Comparison of ENCODE assay signal across 8 cellular contexts in genomic region chr1:161258439-161259386, GRCh38. TPM values are rescaled to one million over a fixed set of nuclear protein-coding genes. Genes with fewer than 3 reads are reported as not detected.
DNase-seq lines count a peak whose midpoint lies in the region; ATAC-seq and TF ChIP-seq lines count a peak whose summit lies in the region.

Gene PCP4L1 (plus strand): TSS chr1:161258745. CDS start chr1:161258975, 230 bp downstream.

- H4K20me1 ChIP-seq in PC-9 (ENCODE audit: insufficient read depth), result no peaks in the 10 kb centered on the region

- no peaks in the 10 kb centered on the region for H3K9me2 ChIP-seq in PC-9 (ENCODE audit: insufficient read depth)

- ATAC-seq in GM21786 (IDR thresholded peaks at IDR 0.05; ENCODE audit: unreplicated experiment), result peak; percentile 62
- ATAC-seq in GM18873 (IDR thresholded peaks at IDR 0.05; ENCODE audit: low FRiP score, unreplicated experiment), result no peak

- DNase-seq in Ammon's horn (ENCODE audit: low spot score), result peak; percentile 82
- peak in 1 of 2 experiments; percentile 16 for DNase-seq in PC-9
- DNase-seq in ascending aorta (ENCODE audit: low spot score in 2 of 2), result no peak
- peak; percentile 53 for DNase-seq in hepatic stellate cell (ENCODE audit: low spot score)
- peak; percentile 77 for DNase-seq in prostate gland (ENCODE audit: low spot score)
- DNase-seq in H4 (ENCODE audit: low spot score), result no peak

- BruUV-seq in PC-9 (replicated peaks; lab: Mats Ljungman, UMichigan), result no TSS peak

- WGBS in prostate gland, result 1% methylated on average over 47 of the region's 62 CpGs

- no peaks in the 10 kb centered on the region for H3K9me3 ChIP-seq in PC-9 (ENCODE audit: insufficient read depth, low read depth)
- peaks cover 0 to 5% of the 10 kb centered on the region in 2 donors for H3K9me3 ChIP-seq in ascending aorta
- no peaks in the 10 kb centered on the region for H3K9me3 ChIP-seq in prostate gland

- no peak within 1 kb of the TSS; the same call in 1 of the 2 replicates for H2AFZ ChIP-seq in PC-9

- intact Hi-C loops in PC-9 (cut with micrococcal nuclease; ENCODE audit: unreplicated experiment), result no loop called here
- intact Hi-C loops in ascending aorta (cut with DNase I), result no loop called here
- intact Hi-C loops in prostate gland (cut with DNase I), result no loop called here

- peaks cover 29% of the 10 kb centered on the region for H3K4me1 ChIP-seq in PC-9 (replicated peaks; ENCODE audit: insufficient read depth)
- peaks cover 0 to 5% of the 10 kb centered on the region in 2 donors for H3K4me1 ChIP-seq in ascending aorta
- H3K4me1 ChIP-seq in prostate gland (replicated peaks), result no peaks in the 10 kb centered on the region

- TF ChIP-seq CTCF in PC-9 (conservative IDR thresholded peaks at IDR 0.05) (no peak), ascending aorta (IDR thresholded peaks at IDR 0.05) (no peak), prostate gland (IDR thresholded peaks at IDR 0.05) (no peak)

- H3K27me3 ChIP-seq in PC-9 (ENCODE audit: insufficient read depth, low read depth), result peaks cover 19% of the 10 kb centered on the region
- H3K27me3 ChIP-seq in ascending aorta, result no peaks in the 10 kb centered on the region
- H3K27me3 ChIP-seq in prostate gland (replicated peaks; ENCODE audit: insufficient read depth), result no peaks in the 10 kb centered on the region

- H3K36me3 ChIP-seq in PC-9 (ENCODE audit: low read depth), result no peaks in the 10 kb centered on the region
- no peaks in the 10 kb centered on the region for H3K36me3 ChIP-seq in ascending aorta
- H3K36me3 ChIP-seq in prostate gland, result no peaks in the 10 kb centered on the region

- POLR2A ChIA-PET in PC-9 (lab: Charles Lee; ENCODE audit: unreplicated experiment), result no interaction called here

- peak; percentile 67 for TF ChIP-seq POLR2A in prostate gland (IDR thresholded peaks at IDR 0.05)

- H3K27ac ChIP-seq in PC-9 (no peak within 1 kb of the TSS), ascending aorta (no peak within 1 kb of the TSS), prostate gland (no peak within 1 kb of the TSS)

- peak within 1 kb of the TSS; percentile 83 for H3K4me2 ChIP-seq in PC-9

- peaks cover 23% of the 10 kb centered on the region; the same call in 1 of the 2 replicates for H3F3A ChIP-seq in PC-9 (ENCODE audit: insufficient read depth, low read depth)

- H3K4me3 ChIP-seq in PC-9 (peak within 1 kb of the TSS; percentile 51), ascending aorta (peak within 1 kb of the TSS; percentile 45 to 51), prostate gland (peak within 1 kb of the TSS; percentile 26 to 35)

- CTCF ChIA-PET in PC-9 (lab: Charles Lee), result no interaction called here

- no peaks in the 10 kb centered on the region for H3K79me2 ChIP-seq in PC-9 (ENCODE audit: low read depth)

RNA-seq across cellular contexts. Expression of gene PCP4L1, which starts in this region (rescaled TPM):
- not detected in 2 replicates for total RNA-seq in PC-9 (2021)
- not detected for total RNA-seq in ascending aorta
- 10 to 100 TPM in 1 of 2 donors, 1 to 10 TPM in 1; 7.6 to 10.1 TPM for total RNA-seq in prostate gland
- total RNA-seq in H4 (2014; rRNA removed; shearing (Covaris generic)), result not detected in 2 replicates

Comparison
In these comparisons a context has a peak if more than half of its experiments do, and no peak if none do; other contexts are left out.
1. DNase-seq: peak in Ammon's horn (single experiment), hepatic stellate cell (single experiment) and prostate gland (single experiment); none in ascending aorta (0 of 2) and H4 (single experiment).
2. Peak in every context shown above with its lines, with median percentiles within 50 percentile points of each other: H3K4me3 ChIP-seq.